1 cellular context compared by ENCODE assay signal in genomic region chr10:128958881-128959690, GRCh38.
TF ChIP-seq lines count a peak whose summit lies in the region.

No MANE protein-coding gene starts in this region.

TF ChIP-seq in WTC11, 78 proteins besides CTCF, POLR2A, EP300 and RAD21 (continued from another document):
- TF ChIP-seq PRDM15 (CRISPR knock-in tag; IDR thresholded peaks at IDR 0.05) (no peak), FOXP1 (CRISPR knock-in tag; IDR thresholded peaks at IDR 0.05; ENCODE audit: borderline replicate concordance) (no peak), JAZF1 (CRISPR knock-in tag; IDR thresholded peaks at IDR 0.05) (no peak), ZNF232 (CRISPR knock-in tag; IDR thresholded peaks at IDR 0.05) (no peak), NFE2L1 (CRISPR knock-in tag; IDR thresholded peaks at IDR 0.05) (no peak), IRF1 (CRISPR knock-in tag; IDR thresholded peaks at IDR 0.05) (no peak), MXD4 (CRISPR knock-in tag; IDR thresholded peaks at IDR 0.05; ENCODE audit: borderline replicate concordance) (no peak), SOX15 (CRISPR knock-in tag; IDR thresholded peaks at IDR 0.05) (no peak), IRF2 (CRISPR knock-in tag; IDR thresholded peaks at IDR 0.05; ENCODE audit: borderline replicate concordance, low read depth) (no peak), KAT7 (CRISPR knock-in tag; IDR thresholded peaks at IDR 0.05; ENCODE audit: borderline replicate concordance) (no peak)
TF ChIP-seq in WTC11: peak in this region for 0.
